In the genomic region with DNA sequence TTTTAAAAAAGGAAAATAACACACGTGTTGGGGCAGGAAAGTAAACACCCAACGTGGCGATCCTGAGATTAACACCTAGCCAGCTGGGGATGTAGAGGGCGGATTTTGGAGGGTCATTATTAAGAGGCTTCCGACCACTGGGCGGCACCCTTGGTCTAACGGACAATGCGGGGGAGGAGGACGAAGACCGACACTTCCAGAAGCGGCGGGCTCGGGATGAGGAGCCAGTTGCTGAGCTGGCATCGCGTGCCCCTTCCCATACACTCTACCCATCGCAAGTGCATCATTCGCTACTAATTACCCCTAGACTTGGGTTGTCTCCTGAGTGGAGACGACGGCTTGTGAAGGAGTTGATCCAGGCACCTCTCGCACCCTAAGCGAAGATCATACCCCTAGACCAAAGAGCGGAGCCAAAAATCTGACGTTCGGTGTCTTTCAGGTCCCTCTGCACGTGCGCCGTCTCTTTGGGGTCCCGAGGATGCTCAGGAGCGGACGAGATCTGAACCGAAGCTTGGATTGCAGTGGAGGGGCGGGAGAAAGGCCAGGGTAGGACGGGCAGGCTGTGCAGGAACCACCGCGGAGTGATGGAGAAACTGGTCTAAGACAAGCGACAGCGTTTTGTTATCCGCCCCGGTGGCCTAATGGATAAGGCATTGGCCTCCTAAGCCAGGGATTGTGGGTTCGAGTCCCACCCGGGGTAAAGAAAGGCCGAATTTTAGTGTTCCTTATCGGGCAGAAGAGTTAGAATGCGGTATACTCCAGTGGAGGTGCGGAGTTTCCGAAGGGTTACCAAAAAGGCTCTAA, we compare ENCODE assay signal across 8 cellular contexts. TPM values are rescaled to one million over a fixed set of nuclear protein-coding genes. Genes with fewer than 3 reads are reported as not detected.
DNase-seq lines count a peak whose midpoint lies in the region; ATAC-seq, FAIRE-seq and TF ChIP-seq lines count a peak whose summit lies in the region.

No MANE protein-coding gene starts in this region.

- H3K9me3 Mint-ChIP-seq in activated CD4-positive, alpha-beta T cell treated with anti-CD3 and anti-CD28 coated beads, Interleukin-2, amount 10 ng/mL, durations not matched to agents 24 days and 14 days = peaks cover 4% of the 10 kb centered on the region

- peak overlapping the region; percentile 88 for H2AFZ ChIP-seq in HepG2 (ENCODE audit: low read length)

- no peak; a peak in 1 of 4 replicates for TF ChIP-seq POLR2A in HepG2 (IDR thresholded peaks at IDR 0.05; ENCODE audit: insufficient read depth in 1 of 2, low read depth in 2 of 2, low read length in 2 of 2)

- no peaks in the 10 kb centered on the region; the same call in 1 of the 2 replicates for H3K4me1 ChIP-seq in BE2C
- peaks cover 32% of the 10 kb centered on the region for H3K4me1 ChIP-seq in HepG2 (ENCODE audit: insufficient read depth, low read length)

- ATAC-seq in HG02588 (IDR thresholded peaks at IDR 0.05; ENCODE audit: unreplicated experiment) = peak; percentile 23
- peak; percentile 13 for ATAC-seq in HepG2

- H3K9ac ChIP-seq in HepG2 (ENCODE audit: insufficient read depth, low read depth, low read length) = peak overlapping the region; percentile 32; the same call in 1 of the 2 replicates

- H3K27me3 Mint-ChIP-seq in activated CD4-positive, alpha-beta T cell treated with anti-CD3 and anti-CD28 coated beads, Interleukin-2, amount 10 ng/mL, durations not matched to agents 24 days and 14 days = peaks cover 17% of the 10 kb centered on the region

- H3K79me2 ChIP-seq in HepG2 (ENCODE audit: insufficient read depth, low read length) = no peaks in the 10 kb centered on the region

- no peaks in the 10 kb centered on the region for H4K20me1 ChIP-seq in HepG2 (ENCODE audit: insufficient read depth, low read length)

- peak; percentile 63 for FAIRE-seq in HepG2 (lab: Jason Lieb, UNC)

- TF ChIP-seq EP300 in HepG2 (IDR thresholded peaks at IDR 0.05; ENCODE audit: low read depth in 2 of 2, low read length in 2 of 2) (no peak; a peak in 1 of 4 replicates), HepG2 (CRISPR knock-in tag; IDR thresholded peaks at IDR 0.05; ENCODE audit: borderline replicate concordance) (no peak)

- H3K9me3 ChIP-seq in BE2C (no peaks in the 10 kb centered on the region), HepG2 (ENCODE audit: low read length) (no peaks in the 10 kb centered on the region)

- peak overlapping the region; percentile 21 for H3K27ac ChIP-seq in HepG2 (ENCODE audit: extremely low read length, insufficient read depth, low read length)

- peaks cover 10% of the 10 kb centered on the region for H3K36me3 Mint-ChIP-seq in activated CD4-positive, alpha-beta T cell treated with anti-CD3 and anti-CD28 coated beads, Interleukin-2, amount 10 ng/mL, durations not matched to agents 24 days and 14 days (ENCODE audit: low read depth)

- WGBS in HepG2 (ENCODE audit: low lambda C conversion rate) = 4% methylated on average over 32 of the region's 46 CpGs

- no TSS peak for BruUV-seq in HepG2 (replicated peaks; lab: Mats Ljungman, UMichigan)

- H3K4me3 ChIP-seq in BE2C (ENCODE audit: low read depth, low read length) (peak overlapping the region; percentile 57), HepG2 (replicated peaks in 1 of 3; ENCODE audit: insufficient read depth in 1 of 3, low read depth in 2 of 3, low read length in 3 of 3) (peak overlapping the region; percentile 52 to 78 (median 70))

- TF ChIP-seq CTCF in BE2C (IDR thresholded peaks at IDR 0.05; ENCODE audit: low read depth, low read length) = peak; percentile 51
- TF ChIP-seq CTCF in HepG2 (CRISPR knock-in tag; IDR thresholded peaks at IDR 0.05) = peak; percentile 82

- peak overlapping the region; percentile 94 for H3K27ac Mint-ChIP-seq in activated CD4-positive, alpha-beta T cell treated with anti-CD3 and anti-CD28 coated beads, Interleukin-2, amount 10 ng/mL, durations not matched to agents 24 days and 14 days

- TF ChIP-seq RAD21 in HepG2 (CRISPR knock-in tag; IDR thresholded peaks at IDR 0.05) = peak; percentile 44

- peak; percentile 88 for DNase-seq in BE2C
- peak; percentile 84 for DNase-seq in NCI-H510A treated with DMSO at 0.1 percent for 48 hours (lab: John Stamatoyannopoulos, UW)
- DNase-seq in activated CD4-positive, alpha-beta T cell treated with anti-CD3 and anti-CD28 coated beads, Interleukin-2, amount 10 ng/mL, durations not matched to agents 24 days and 14 days = peak; percentile 95
- DNase-seq in dermis blood vessel endothelial cell = peak; percentile 90
- DNase-seq in HepG2 (ENCODE audit: low spot score) = peak; percentile 92
- DNase-seq in stimulated activated CD4-positive, alpha-beta T cell treated with anti-CD3 and anti-CD28 coated beads, Interleukin-2, amount 100 ng/mL, for 48 hours = peak; percentile 94 to 96
- DNase-seq in NK-92 treated with Interleukin-12 subunit alpha and Interleukin-12 subunit beta, amount 100 ng/mL, for 24 hours (lab: John Stamatoyannopoulos, UW) = no peak

- H3K36me3 ChIP-seq in BE2C = no peaks in the 10 kb centered on the region
- no peaks in the 10 kb centered on the region for H3K36me3 ChIP-seq in HepG2 (replicated peaks in 1 of 2; ENCODE audit: control insufficient read depth in 1 of 2, insufficient read depth in 2 of 2, low read length in 2 of 2)

- POLR2A ChIA-PET in HepG2 (lab: Yijun Ruan, JAX) = interaction anchor here (1.1 to 1.4 kb wide), 3 partner anchors 18 to 35 kb away, joined by 3 to 6 read pairs (median 3); a partner anchor contains a TSS

- peak overlapping the region; percentile 97 for H3K4me2 ChIP-seq in HepG2 (ENCODE audit: low read depth, low read length)

- H3K27me3 ChIP-seq in BE2C (no peaks in the 10 kb centered on the region), HepG2 (ENCODE audit: control insufficient read depth in 1 of 2, insufficient read depth in 2 of 2, low read length in 2 of 2) (peaks cover 0 to 17% of the 10 kb centered on the region in 2 experiments; a peak in 3 of 5 replicates)

- intact Hi-C loops in activated CD4-positive, alpha-beta T cell treated with anti-CD3 and anti-CD28 coated beads, Interleukin-2, amount 10 ng/mL, durations not matched to agents 24 days and 14 days (cut with micrococcal nuclease) = loop anchor here (1.0 to 5.0 kb wide), 3 partner anchors 35 to 155 kb away; a partner anchor contains a TSS
- intact Hi-C loops in HepG2 (cut with micrococcal nuclease; ENCODE audit: unreplicated experiment) = loop anchor here (2.0 to 5.0 kb wide), 2 partner anchors 18 to 35 kb away; a partner anchor contains a TSS

- peaks cover 30% of the 10 kb centered on the region for H3K4me1 Mint-ChIP-seq in activated CD4-positive, alpha-beta T cell treated with anti-CD3 and anti-CD28 coated beads, Interleukin-2, amount 10 ng/mL, durations not matched to agents 24 days and 14 days

- peak overlapping the region; percentile 88 for H3K4me3 Mint-ChIP-seq in activated CD4-positive, alpha-beta T cell treated with anti-CD3 and anti-CD28 coated beads, Interleukin-2, amount 10 ng/mL, durations not matched to agents 24 days and 14 days

- CTCF ChIA-PET in HepG2 (lab: Yijun Ruan, JAX; ENCODE audit: low intra/inter-chr PET ratio, low total read pairs) = interaction anchor here (1.1 to 2.8 kb wide), 3 partner anchors 11 to 22 kb away, joined by 3 to 18 read pairs (median 3); no protein-coding TSS in a partner anchor

- in situ Hi-C loops in HepG2 (cut with HindIII; ENCODE audit: extremely low pct_ligation_motif_present, low pct_unique_long_range_greater_than_20kb) = no loop called here

RNA-seq across cellular contexts. Expression of a gene that starts 17.6 kb away (rescaled TPM):
- polyA plus RNA-seq in BE2C (2012; ENCODE audit: insufficient read depth, insufficient read length, low read depth) = 30.1 TPM
- 9.5 and 10.6 TPM in 2 replicates for total RNA-seq in activated CD4-positive, alpha-beta T cell treated with anti-CD3 and anti-CD28 coated beads, Interleukin-2, amount 10 ng/mL, durations not matched to agents 24 days and 14 days
- total RNA-seq in dermis blood vessel endothelial cell (6.6 and 14.6 TPM in 2 replicates), HepG2 (2016; rRNA removed; fragmentation: Illumina TruSeq; extraction: Trizol) (0.97 and 1.2 TPM in 2 replicates)
- total RNA-seq in HepG2 (2016; cell fraction: cytosol; rRNA removed; fragmentation: Illumina TruSeq; extraction: Trizol; ENCODE audit: low read depth) = 0.51 and 0.71 TPM in 2 replicates
- total RNA-seq in HepG2 (2016; cell fraction: insoluble cytoplasmic fraction; rRNA removed; fragmentation: Illumina TruSeq; extraction: Trizol) = 0.78 and 0.92 TPM in 2 replicates
- 1.7 and 2.6 TPM in 2 replicates for total RNA-seq in HepG2 (2016; cell fraction: membrane; rRNA removed; fragmentation: Illumina TruSeq; extraction: Trizol)
- 0.78 and 1.0 TPM in 2 replicates for total RNA-seq in HepG2 (2016; cell fraction: nucleus; rRNA removed; fragmentation: Illumina TruSeq; extraction: Trizol)
- 0.59 and 0.77 TPM in 2 replicates for polyA plus RNA-seq in HepG2 (2011; rRNA removed)
- 0.38 and 0.42 TPM in 2 replicates for polyA plus RNA-seq in HepG2 (2011; cell fraction: cytosol; rRNA removed)
- 1.5 and 1.7 TPM in 2 replicates for polyA plus RNA-seq in HepG2 (2011; cell fraction: nucleus; rRNA removed)
- 2.8 and 3.3 TPM in 2 replicates for polyA plus RNA-seq in HepG2 (2012)
- polyA plus RNA-seq in HepG2 (2016; cell fraction: cytosol; fragmentation: Illumina TruSeq; extraction: Trizol; ENCODE audit: low read depth) = 1.4 and 1.9 TPM in 2 replicates
- 2.2 and 3.9 TPM in 2 replicates for polyA plus RNA-seq in HepG2 (2016; cell fraction: insoluble cytoplasmic fraction; fragmentation: Illumina TruSeq; extraction: Trizol; ENCODE audit: low read depth)
- polyA plus RNA-seq in HepG2 (2016; cell fraction: membrane; fragmentation: Illumina TruSeq; extraction: Trizol; ENCODE audit: low read depth) = 3.0 and 3.5 TPM in 2 replicates
- polyA plus RNA-seq in HepG2 (2016; cell fraction: nucleus; fragmentation: Illumina TruSeq; extraction: Trizol; ENCODE audit: insufficient read depth, low read depth) = 2.6 and 3.8 TPM in 2 replicates
- 1.5 and 2.3 TPM in 2 replicates for polyA minus RNA-seq in HepG2 (2011; rRNA and poly(A)+ RNA removed; ENCODE audit: low replicate concordance)
- polyA minus RNA-seq in HepG2 (2011; cell fraction: cytosol; rRNA and poly(A)+ RNA removed) = 2.1 and 2.5 TPM in 2 replicates
- polyA minus RNA-seq in HepG2 (2011; cell fraction: nucleus; rRNA and poly(A)+ RNA removed) = 0.26 and 0.50 TPM in 2 replicates

RNA-seq across cellular contexts. Expression of a gene that starts 35.5 kb away (rescaled TPM):
- polyA plus RNA-seq in BE2C (2012; ENCODE audit: insufficient read depth, insufficient read length, low read depth) = not detected
- not detected in 2 replicates for total RNA-seq in activated CD4-positive, alpha-beta T cell treated with anti-CD3 and anti-CD28 coated beads, Interleukin-2, amount 10 ng/mL, durations not matched to agents 24 days and 14 days
- total RNA-seq in dermis blood vessel endothelial cell (not detected in 2 replicates), HepG2 (2016; rRNA removed; fragmentation: Illumina TruSeq; extraction: Trizol) (not detected in 2 replicates)
- total RNA-seq in HepG2 (2016; cell fraction: cytosol; rRNA removed; fragmentation: Illumina TruSeq; extraction: Trizol; ENCODE audit: low read depth) = not detected in 2 replicates
- total RNA-seq in HepG2 (2016; cell fraction: insoluble cytoplasmic fraction; rRNA removed; fragmentation: Illumina TruSeq; extraction: Trizol) = 0.15 TPM in 1 of 2 replicates, not detected in the other
- total RNA-seq in HepG2 (2016; cell fraction: membrane; rRNA removed; fragmentation: Illumina TruSeq; extraction: Trizol) = not detected in 2 replicates
- not detected in 2 replicates for total RNA-seq in HepG2 (2016; cell fraction: nucleus; rRNA removed; fragmentation: Illumina TruSeq; extraction: Trizol)
- polyA plus RNA-seq in HepG2 (2011; rRNA removed) = 0.90 and 0.97 TPM in 2 replicates
- 0.94 and 1.1 TPM in 2 replicates for polyA plus RNA-seq in HepG2 (2011; cell fraction: cytosol; rRNA removed)
- 0.88 and 1.3 TPM in 2 replicates for polyA plus RNA-seq in HepG2 (2011; cell fraction: nucleus; rRNA removed)
- 0.25 and 0.40 TPM in 2 replicates for polyA plus RNA-seq in HepG2 (2012)
- polyA plus RNA-seq in HepG2 (2016; cell fraction: cytosol; fragmentation: Illumina TruSeq; extraction: Trizol; ENCODE audit: low read depth) = not detected in 2 replicates
- not detected in 2 replicates for polyA plus RNA-seq in HepG2 (2016; cell fraction: insoluble cytoplasmic fraction; fragmentation: Illumina TruSeq; extraction: Trizol; ENCODE audit: low read depth)
- not detected in 2 replicates for polyA plus RNA-seq in HepG2 (2016; cell fraction: membrane; fragmentation: Illumina TruSeq; extraction: Trizol; ENCODE audit: low read depth)
- polyA plus RNA-seq in HepG2 (2016; cell fraction: nucleus; fragmentation: Illumina TruSeq; extraction: Trizol; ENCODE audit: insufficient read depth, low read depth) = 0.53 TPM in 1 of 2 replicates, not detected in the other
- polyA minus RNA-seq in HepG2 (2011; rRNA and poly(A)+ RNA removed; ENCODE audit: low replicate concordance) = 4.7 and 5.0 TPM in 2 replicates
- polyA minus RNA-seq in HepG2 (2011; cell fraction: cytosol; rRNA and poly(A)+ RNA removed) = 0.69 TPM in 1 of 2 replicates, not detected in the other
- 0.64 TPM in 1 of 2 replicates, not detected in the other for polyA minus RNA-seq in HepG2 (2011; cell fraction: nucleus; rRNA and poly(A)+ RNA removed)

RNA-seq across cellular contexts. Expression of a gene that starts 40.1 kb away (rescaled TPM):
- 44.6 TPM for polyA plus RNA-seq in BE2C (2012; ENCODE audit: insufficient read depth, insufficient read length, low read depth)
- total RNA-seq in activated CD4-positive, alpha-beta T cell treated with anti-CD3 and anti-CD28 coated beads, Interleukin-2, amount 10 ng/mL, durations not matched to agents 24 days and 14 days = 0.21 and 0.47 TPM in 2 replicates
- total RNA-seq in dermis blood vessel endothelial cell (26.2 and 30.2 TPM in 2 replicates), HepG2 (2016; rRNA removed; fragmentation: Illumina TruSeq; extraction: Trizol) (6.7 and 10.2 TPM in 2 replicates)
- 5.8 and 5.9 TPM in 2 replicates for total RNA-seq in HepG2 (2016; cell fraction: cytosol; rRNA removed; fragmentation: Illumina TruSeq; extraction: Trizol; ENCODE audit: low read depth)
- 6.7 and 10.6 TPM in 2 replicates for total RNA-seq in HepG2 (2016; cell fraction: insoluble cytoplasmic fraction; rRNA removed; fragmentation: Illumina TruSeq; extraction: Trizol)
- total RNA-seq in HepG2 (2016; cell fraction: membrane; rRNA removed; fragmentation: Illumina TruSeq; extraction: Trizol) = 12.3 and 12.5 TPM in 2 replicates
- 5.2 and 5.8 TPM in 2 replicates for total RNA-seq in HepG2 (2016; cell fraction: nucleus; rRNA removed; fragmentation: Illumina TruSeq; extraction: Trizol)
- 5.8 and 6.5 TPM in 2 replicates for polyA plus RNA-seq in HepG2 (2011; rRNA removed)
- polyA plus RNA-seq in HepG2 (2011; cell fraction: cytosol; rRNA removed) = 5.0 and 9.9 TPM in 2 replicates
- polyA plus RNA-seq in HepG2 (2011; cell fraction: nucleus; rRNA removed) = 22.3 and 26.1 TPM in 2 replicates
- 4.5 and 5.5 TPM in 2 replicates for polyA plus RNA-seq in HepG2 (2012)
- 6.1 and 6.3 TPM in 2 replicates for polyA plus RNA-seq in HepG2 (2016; cell fraction: cytosol; fragmentation: Illumina TruSeq; extraction: Trizol; ENCODE audit: low read depth)
- polyA plus RNA-seq in HepG2 (2016; cell fraction: insoluble cytoplasmic fraction; fragmentation: Illumina TruSeq; extraction: Trizol; ENCODE audit: low read depth) = 7.6 and 8.3 TPM in 2 replicates
- 8.5 and 10.4 TPM in 2 replicates for polyA plus RNA-seq in HepG2 (2016; cell fraction: membrane; fragmentation: Illumina TruSeq; extraction: Trizol; ENCODE audit: low read depth)
- 13.2 and 13.4 TPM in 2 replicates for polyA plus RNA-seq in HepG2 (2016; cell fraction: nucleus; fragmentation: Illumina TruSeq; extraction: Trizol; ENCODE audit: insufficient read depth, low read depth)
- 4.4 and 7.4 TPM in 2 replicates for polyA minus RNA-seq in HepG2 (2011; rRNA and poly(A)+ RNA removed; ENCODE audit: low replicate concordance)
- polyA minus RNA-seq in HepG2 (2011; cell fraction: cytosol; rRNA and poly(A)+ RNA removed) = 2.8 and 3.6 TPM in 2 replicates
- 1.4 and 2.7 TPM in 2 replicates for polyA minus RNA-seq in HepG2 (2011; cell fraction: nucleus; rRNA and poly(A)+ RNA removed)

RNA-seq across cellular contexts. Expression of a gene that starts 53.4 kb away (rescaled TPM):
- polyA plus RNA-seq in BE2C (2012; ENCODE audit: insufficient read depth, insufficient read length, low read depth) = not detected
- total RNA-seq in activated CD4-positive, alpha-beta T cell treated with anti-CD3 and anti-CD28 coated beads, Interleukin-2, amount 10 ng/mL, durations not matched to agents 24 days and 14 days = not detected in 2 replicates
- total RNA-seq in dermis blood vessel endothelial cell = not detected in 2 replicates
- total RNA-seq in HepG2 (2016; rRNA removed; fragmentation: Illumina TruSeq; extraction: Trizol) = not detected in 2 replicates
- total RNA-seq in HepG2 (2016; cell fraction: cytosol; rRNA removed; fragmentation: Illumina TruSeq; extraction: Trizol; ENCODE audit: low read depth) = not detected in 2 replicates
- 0.06 TPM in 1 of 2 replicates, not detected in the other for total RNA-seq in HepG2 (2016; cell fraction: insoluble cytoplasmic fraction; rRNA removed; fragmentation: Illumina TruSeq; extraction: Trizol)
- not detected in 2 replicates for total RNA-seq in HepG2 (2016; cell fraction: membrane; rRNA removed; fragmentation: Illumina TruSeq; extraction: Trizol)
- 0.16 TPM in 1 of 2 replicates, not detected in the other for total RNA-seq in HepG2 (2016; cell fraction: nucleus; rRNA removed; fragmentation: Illumina TruSeq; extraction: Trizol)
- polyA plus RNA-seq in HepG2 (2011; rRNA removed) = not detected in 2 replicates
- 0.04 TPM in 1 of 2 replicates, not detected in the other for polyA plus RNA-seq in HepG2 (2011; cell fraction: cytosol; rRNA removed)
- 0.31 and 0.82 TPM in 2 replicates for polyA plus RNA-seq in HepG2 (2011; cell fraction: nucleus; rRNA removed)
- polyA plus RNA-seq in HepG2 (2012) = 0.11 and 0.17 TPM in 2 replicates
- not detected in 2 replicates for polyA plus RNA-seq in HepG2 (2016; cell fraction: cytosol; fragmentation: Illumina TruSeq; extraction: Trizol; ENCODE audit: low read depth)
- 0.16 TPM in 1 of 2 replicates, not detected in the other for polyA plus RNA-seq in HepG2 (2016; cell fraction: insoluble cytoplasmic fraction; fragmentation: Illumina TruSeq; extraction: Trizol; ENCODE audit: low read depth)
- polyA plus RNA-seq in HepG2 (2016; cell fraction: membrane; fragmentation: Illumina TruSeq; extraction: Trizol; ENCODE audit: low read depth) = not detected in 2 replicates
- polyA plus RNA-seq in HepG2 (2016; cell fraction: nucleus; fragmentation: Illumina TruSeq; extraction: Trizol; ENCODE audit: insufficient read depth, low read depth) = not detected in 2 replicates
- not detected in 2 replicates for polyA minus RNA-seq in HepG2 (2011; rRNA and poly(A)+ RNA removed; ENCODE audit: low replicate concordance)
- polyA minus RNA-seq in HepG2 (2011; cell fraction: cytosol; rRNA and poly(A)+ RNA removed) = not detected in 2 replicates
- polyA minus RNA-seq in HepG2 (2011; cell fraction: nucleus; rRNA and poly(A)+ RNA removed) = not detected in 2 replicates
